17 cellular contexts compared by ENCODE assay signal in the genomic region with DNA sequence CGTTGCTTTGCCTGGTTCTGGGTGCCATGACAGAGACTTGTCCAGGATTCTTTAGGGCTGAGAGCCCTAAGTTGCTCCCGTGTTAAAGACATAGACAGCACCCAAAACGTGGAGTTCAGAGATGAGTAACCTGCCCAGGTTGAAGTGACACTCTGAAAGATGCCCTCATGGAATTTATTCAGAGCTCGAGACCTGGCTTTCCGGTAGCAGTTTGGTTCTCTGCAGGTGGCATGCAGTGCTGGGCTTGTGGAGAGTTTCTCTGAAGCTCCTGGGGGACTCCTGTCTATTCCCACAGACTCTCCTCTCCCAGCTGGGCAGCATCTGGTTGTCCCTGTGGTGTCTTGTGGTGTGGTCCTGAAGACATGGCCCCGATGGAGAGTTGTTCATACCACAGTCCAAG.
A peak's percentile ranks its signal among the peaks of the same experiment; 100 is the strongest.
DNase-seq lines count a peak whose midpoint lies in the region; FAIRE-seq and TF ChIP-seq lines count a peak whose summit lies in the region.
"Had no signal": no experiment of that assay in that cellular context is flagged by ENCODE, and none has a peak within 500 bp of the region (broad histone marks: within the 10 kb centered on the region; RNA-seq: fewer than 3 reads in every experiment).

No MANE protein-coding gene starts in this region.

- H2BK20ac ChIP-seq in H9 (ENCODE audit: low read depth, low read length, poor library complexity, severe bottlenecking) = no peak overlapping the region
- peak overlapping the region; percentile 66; the same call in 1 of the 2 replicates for H2BK20ac ChIP-seq in H1 (ENCODE audit: low read length)

- DNase-seq in H9 = peak; percentile 20
- peak in 1 of 2 experiments; percentile 30 for DNase-seq in H1 (ENCODE audit: low read depth in 1 of 2, low spot score in 2 of 2)
- DNase-seq in neuronal stem cell (ENCODE audit: low spot score) = no peak
- DNase-seq in vagina (ENCODE audit: extremely low spot score in 2 of 2) = peak; percentile 61 to 72
- no peak for DNase-seq in MM.1S
- no peak for DNase-seq in HuH-7.5 (ENCODE audit: low spot score)
- no peak for DNase-seq in NCI-H345 (lab: John Stamatoyannopoulos, UW)
- DNase-seq: C1 segment of cervical spinal cord; Calu3; CD4-positive, alpha-beta memory T cell; COR-L47; DMS53; DMS79 treated with DMSO at 0.1 percent for 48 hours; GF-D8 had no signal

- no peak overlapping the region for H2AFZ ChIP-seq in H9 (ENCODE audit: low read length)
- no peak overlapping the region for H2AFZ ChIP-seq in H1 (ENCODE audit: low read length)
- no peak overlapping the region for H2AFZ ChIP-seq in neuronal stem cell (ENCODE audit: low read length)
- H2AFZ ChIP-seq in MM.1S (ENCODE audit: low read length) = no peak overlapping the region

- H3K27ac ChIP-seq in H9 (ENCODE audit: insufficient read length, low read depth, low read length) (no peak overlapping the region), H1 (ENCODE audit: low read depth, low read length) (no peak overlapping the region), neuronal stem cell (replicated peaks; ENCODE audit: low read length) (no peak overlapping the region), vagina (no peak overlapping the region), MM.1S (ENCODE audit: low read length) (no peak overlapping the region)

- H2BK15ac ChIP-seq in H9 (ENCODE audit: low read depth, low read length) (no peak overlapping the region), H1 (ENCODE audit: low read length) (no peak overlapping the region), neuronal stem cell (ENCODE audit: low read length) (no peak overlapping the region)

- H3K23ac ChIP-seq in H9 (ENCODE audit: insufficient read length, low read depth, low read length) (no peak overlapping the region), H1 (ENCODE audit: insufficient read length) (no peak overlapping the region), neuronal stem cell (ENCODE audit: low read depth, low read length, poor library complexity) (no peak overlapping the region)

- H3K4me3 ChIP-seq in H1 (ENCODE audit: extremely low read depth in 1 of 4, insufficient read depth in 2 of 4, low read depth in 3 of 4, low read length in 4 of 4) (no peak overlapping the region), neuronal stem cell (ENCODE audit: low read length in 2 of 2) (no peak overlapping the region), vagina (no peak overlapping the region), MM.1S (ENCODE audit: low read length) (no peak overlapping the region)
- H3K4me3 ChIP-seq: GM23338 had no signal

- H2BK5ac ChIP-seq in H9 (ENCODE audit: insufficient read length, low read length) (no peak overlapping the region), H1 (ENCODE audit: low read depth, low read length) (no peak overlapping the region), neuronal stem cell (ENCODE audit: low read length) (no peak overlapping the region)

- H3K9ac ChIP-seq in H9 (ENCODE audit: extremely low read depth, insufficient read length, low read length) = no peak overlapping the region
- H3K9ac ChIP-seq in H1 (replicated peaks in 1 of 4; ENCODE audit: extremely low read depth in 1 of 4, low read depth in 3 of 4, low read length in 3 of 4) = no peak overlapping the region
- no peak overlapping the region for H3K9ac ChIP-seq in neuronal stem cell (ENCODE audit: low read depth, low read length, poor library complexity)
- H3K9ac ChIP-seq in MM.1S (ENCODE audit: low read length) = no peak overlapping the region

- H3K9me3 Mint-ChIP-seq in H9 = no peaks in the 10 kb centered on the region; a peak in 1 of 5 replicates
- H3K9me3 Mint-ChIP-seq: CD4-positive, alpha-beta memory T cell; GM23338 had no signal

- H3F3A ChIP-seq in MM.1S (ENCODE audit: insufficient read depth, low read length) = no peaks in the 10 kb centered on the region

- H3K23me2 ChIP-seq in H9 (ENCODE audit: insufficient read length, low read depth, low read length, poor library complexity, severe bottlenecking) (no peaks in the 10 kb centered on the region), H1 (ENCODE audit: low read depth, low read length) (peaks cover 9% of the 10 kb centered on the region; the same call in 1 of the 2 replicates)

- TF ChIP-seq POLR2A in H1 (IDR thresholded peaks at IDR 0.05; ENCODE audit: control extremely low read depth in 1 of 2, low read depth in 2 of 2, low read length in 2 of 2) (no peak), vagina (IDR thresholded peaks at IDR 0.05) (no peak)

- POLR2A ChIA-PET in H1 (lab: Charles Lee; ENCODE audit: partially characterized antibody) = no interaction called here

- H3K36me3 ChIP-seq in H1 (ENCODE audit: control insufficient read depth in 2 of 4, insufficient read depth in 4 of 4, low read length in 3 of 4) = no peaks in the 10 kb centered on the region
- H3K36me3 ChIP-seq in neuronal stem cell (replicated peaks in 1 of 2; ENCODE audit: control insufficient read depth in 2 of 2, insufficient read depth in 2 of 2, low read length in 2 of 2) = no peaks in the 10 kb centered on the region
- H3K36me3 ChIP-seq in vagina = no peaks in the 10 kb centered on the region
- H3K36me3 ChIP-seq in MM.1S (replicated peaks; ENCODE audit: insufficient read depth, low read length) = no peaks in the 10 kb centered on the region

- peaks cover 40 to 43% of the 10 kb centered on the region in 2 experiments for H3K4me1 Mint-ChIP-seq in H9

- H3K27me3 Mint-ChIP-seq in H9 (ENCODE audit: low read depth) = no peaks in the 10 kb centered on the region; the same call in none of the 2 replicates

- no peak overlapping the region for H3K14ac ChIP-seq in H9 (ENCODE audit: insufficient read depth, low read length)
- no peak overlapping the region for H3K14ac ChIP-seq in H1 (ENCODE audit: insufficient read length)
- no peak overlapping the region for H3K14ac ChIP-seq in neuronal stem cell (ENCODE audit: low read length)

- H2AK5ac ChIP-seq in H9 (ENCODE audit: insufficient read length, low read length) (no peak overlapping the region), H1 (ENCODE audit: low read depth, low read length) (no peak overlapping the region), neuronal stem cell (ENCODE audit: low read depth, low read length) (peak overlapping the region; percentile 2)

- H4K20me1 ChIP-seq in H9 (ENCODE audit: control insufficient read depth, insufficient read depth, insufficient read length) (no peaks in the 10 kb centered on the region), H1 (replicated peaks in 1 of 2; ENCODE audit: control insufficient read depth in 1 of 2, insufficient read depth in 2 of 2, low read length in 2 of 2) (peaks cover 0 to 2% of the 10 kb centered on the region in 2 experiments), MM.1S (ENCODE audit: insufficient read depth, low read length) (no peaks in the 10 kb centered on the region)

- intact Hi-C loops in vagina (cut with DNase I) = no loop called here

- no peak overlapping the region for H3T11ph ChIP-seq in H9 (ENCODE audit: low read length)

- H3K36me3 Mint-ChIP-seq in H9 (ENCODE audit: insufficient read depth in 1 of 3, low read depth in 3 of 3) = no peaks in the 10 kb centered on the region; a peak in 1 of 7 replicates
- H3K36me3 Mint-ChIP-seq: CD4-positive, alpha-beta memory T cell had no signal

- no peak overlapping the region for H3K4ac ChIP-seq in H9 (ENCODE audit: low read depth, low read length)
- no peak overlapping the region for H3K4ac ChIP-seq in H1 (replicated peaks; ENCODE audit: insufficient read length, low read depth, low read length)
- no peak overlapping the region for H3K4ac ChIP-seq in neuronal stem cell (ENCODE audit: low read length)

- no peak for TF ChIP-seq CTCF in H9 (conservative IDR thresholded peaks at IDR 0.05)
- TF ChIP-seq CTCF in H1 (IDR thresholded peaks at IDR 0.05; ENCODE audit: control extremely low read depth in 1 of 3, insufficient read depth in 1 of 3, low read depth in 1 of 3, low read length in 3 of 3) = no peak
- TF ChIP-seq CTCF in vagina (IDR thresholded peaks at IDR 0.05) = no peak
- no peak for TF ChIP-seq CTCF in MM.1S (IDR thresholded peaks at IDR 0.05; ENCODE audit: low read length)

- H2BK120ac ChIP-seq in H9 (ENCODE audit: low read depth, low read length, poor library complexity, severe bottlenecking) (no peak overlapping the region), H1 (replicated peaks; ENCODE audit: low read depth, low read length) (no peak overlapping the region), neuronal stem cell (ENCODE audit: low read depth, low read length) (no peak overlapping the region)

- H3K18ac ChIP-seq in H9 (ENCODE audit: insufficient read length, low read depth, low read length) (no peak overlapping the region), H1 (ENCODE audit: extremely low read depth, low read length) (no peak overlapping the region), neuronal stem cell (ENCODE audit: low read length) (no peak overlapping the region)

- H3K27me3 ChIP-seq in H9 (ENCODE audit: insufficient read depth, low read length) (no peaks in the 10 kb centered on the region), H1 (replicated peaks in 1 of 4; ENCODE audit: control insufficient read depth in 3 of 4, extremely low read depth in 1 of 4, insufficient read depth in 3 of 4, low read length in 3 of 4) (no peaks in the 10 kb centered on the region), neuronal stem cell (ENCODE audit: control insufficient read depth in 3 of 3, insufficient read depth in 3 of 3, low read depth in 1 of 3, low read length in 3 of 3) (peaks cover 0 to 3% (median 0%) of the 10 kb centered on the region in 3 experiments), vagina (no peaks in the 10 kb centered on the region), MM.1S (replicated peaks; ENCODE audit: insufficient read depth, low read length) (no peaks in the 10 kb centered on the region)

- WGBS in H9 (ENCODE audit: extremely low coverage, insufficient read length, low lambda C conversion rate) = no CpG with 5 or more reads among the region's 6 CpGs
- 93 to 100% methylated on average over 1 to 6 of the region's 6 CpGs for WGBS in H1 (ENCODE audit: extremely low coverage in 1 of 2, insufficient coverage in 1 of 2, insufficient read length in 1 of 2, insufficient replicate concordance in 2 of 2, low coverage in 1 of 2, low lambda C conversion rate in 2 of 2, missing lambda C conversion rate in 1 of 2), 2 experiments
- no CpG with 5 or more reads among the region's 6 CpGs for WGBS in neuronal stem cell (ENCODE audit: extremely low coverage in 2 of 2, insufficient read length in 2 of 2, insufficient replicate concordance in 1 of 2), 2 donors

- H3K56ac ChIP-seq in H9 (ENCODE audit: insufficient read length, low read depth, low read length) (no peak overlapping the region), H1 (replicated peaks; ENCODE audit: insufficient read length, low read depth, low read length) (no peak overlapping the region)

- H4K5ac ChIP-seq in H9 (ENCODE audit: insufficient read length, low read depth, low read length) (no peak overlapping the region), H1 (ENCODE audit: insufficient read length, low read depth, low read length) (no peak overlapping the region)

- no peak overlapping the region for H3K4me3 Mint-ChIP-seq in H9
- H3K4me3 Mint-ChIP-seq: CD4-positive, alpha-beta memory T cell; GM23338 had no signal

- H3K9me3 ChIP-seq in H9 (ENCODE audit: control insufficient read depth, low read depth, low read length) (no peaks in the 10 kb centered on the region), H1 (ENCODE audit: insufficient read depth in 2 of 2, low read depth in 1 of 2, low read length in 1 of 2) (no peaks in the 10 kb centered on the region), neuronal stem cell (replicated peaks in 1 of 2; ENCODE audit: control insufficient read depth in 2 of 2, insufficient read depth in 1 of 2, low read depth in 1 of 2, low read length in 2 of 2) (peaks cover 0 to 1% of the 10 kb centered on the region in 2 donors), vagina (no peaks in the 10 kb centered on the region), MM.1S (replicated peaks; ENCODE audit: insufficient read depth, low read length) (no peaks in the 10 kb centered on the region)

- no peaks in the 10 kb centered on the region; the same call in 1 of the 2 replicates for H3K4me1 ChIP-seq in H9 (ENCODE audit: insufficient read depth, low read length)
- H3K4me1 ChIP-seq in H1 (replicated peaks in 1 of 4; ENCODE audit: control insufficient read depth in 3 of 4, insufficient read depth in 4 of 4, low read length in 3 of 4) = peaks cover 0 to 12% (median 7%) of the 10 kb centered on the region in 4 experiments; a peak in 5 of 7 replicates
- H3K4me1 ChIP-seq in neuronal stem cell (ENCODE audit: control insufficient read depth in 2 of 2, insufficient read depth in 1 of 2, low read depth in 1 of 2, low read length in 2 of 2) = peaks cover 0 to 18% of the 10 kb centered on the region in 2 donors
- peaks cover 12% of the 10 kb centered on the region for H3K4me1 ChIP-seq in vagina
- no peaks in the 10 kb centered on the region for H3K4me1 ChIP-seq in MM.1S (ENCODE audit: low read length)

- no peak for TF ChIP-seq EP300 in H1 (IDR thresholded peaks at IDR 0.05; ENCODE audit: borderline replicate concordance in 1 of 2, low read depth in 2 of 2, low read length in 2 of 2)

- H3K4me2 ChIP-seq in H9 (ENCODE audit: insufficient read depth, insufficient read length, low read length) (no peak overlapping the region), H1 (ENCODE audit: insufficient read depth in 1 of 2, low read depth in 2 of 2, low read length in 2 of 2) (no peak overlapping the region), neuronal stem cell (ENCODE audit: insufficient read depth, low read length, poor library complexity, severe bottlenecking) (no peak overlapping the region), MM.1S (ENCODE audit: low read depth, low read length) (no peak overlapping the region)
- H3K4me2 ChIP-seq: GM23338 had no signal

- H3K79me1 ChIP-seq in H9 (ENCODE audit: insufficient read depth, low read depth, low read length, poor library complexity, severe bottlenecking) (no peaks in the 10 kb centered on the region), H1 (ENCODE audit: low read depth, low read length) (no peaks in the 10 kb centered on the region), neuronal stem cell (ENCODE audit: low read depth, low read length) (no peaks in the 10 kb centered on the region)

- H3K9me2 ChIP-seq in MM.1S (replicated peaks; ENCODE audit: insufficient read depth, low read length) = no peaks in the 10 kb centered on the region

- TF ChIP-seq RAD21 in H1 (IDR thresholded peaks at IDR 0.05 in 1 of 2, conservative IDR thresholded peaks at IDR 0.05 in 1 of 2; ENCODE audit: low read depth in 2 of 2, low read length in 2 of 2) = no peak

- H3K79me2 ChIP-seq in H9 (ENCODE audit: insufficient read depth, low read length) (no peaks in the 10 kb centered on the region), H1 (ENCODE audit: control insufficient read depth in 1 of 2, insufficient read depth in 2 of 2, low read length in 2 of 2) (no peaks in the 10 kb centered on the region), MM.1S (ENCODE audit: low read length) (no peaks in the 10 kb centered on the region)

- H4K8ac ChIP-seq in H9 (replicated peaks; ENCODE audit: insufficient read length, low read depth, low read length) (no peak overlapping the region), H1 (ENCODE audit: extremely low read depth, insufficient read depth, low read length) (no peak overlapping the region), neuronal stem cell (ENCODE audit: low read depth, low read length) (no peak overlapping the region)

- no peak overlapping the region for H3K27ac Mint-ChIP-seq in H9
- H3K27ac Mint-ChIP-seq: GM23338 had no signal

- H2BK12ac ChIP-seq in H9 (ENCODE audit: insufficient read length, low read depth, low read length) = no peak overlapping the region
- peak overlapping the region; percentile 60; the same call in 1 of the 2 replicates for H2BK12ac ChIP-seq in H1 (ENCODE audit: low read depth, low read length)
- no peak overlapping the region for H2BK12ac ChIP-seq in neuronal stem cell (ENCODE audit: low read length)

- H4K91ac ChIP-seq in H9 (ENCODE audit: insufficient read length, low read depth, low read length) = no peak overlapping the region
- no peak overlapping the region for H4K91ac ChIP-seq in H1 (replicated peaks; ENCODE audit: insufficient read length, low read length)
- H4K91ac ChIP-seq in neuronal stem cell (ENCODE audit: low read depth, low read length, poor library complexity) = no peak overlapping the region

- FAIRE-seq in H1 (lab: Jason Lieb, UNC) = no peak
- FAIRE-seq: GM12891, H54 had no signal

- CTCF ChIA-PET in H1 (lab: Charles Lee; ENCODE audit: partially characterized antibody) = interaction anchor here (1.0 to 1.4 kb wide), 2 partner anchors 10 to 19 kb away, joined by 3 to 6 read pairs; no protein-coding TSS in a partner anchor

Comparison
In these comparisons a context has a peak if more than half of its experiments do, and no peak if none do; other contexts are left out.
1. DNase-seq: peak in H9 (single experiment) and vagina (2 of 2); none in neuronal stem cell (single experiment), MM.1S (single experiment), HuH-7.5 (single experiment) and NCI-H345 (single experiment).